ENCODE assay signal across 32 cellular contexts in the genomic region with DNA sequence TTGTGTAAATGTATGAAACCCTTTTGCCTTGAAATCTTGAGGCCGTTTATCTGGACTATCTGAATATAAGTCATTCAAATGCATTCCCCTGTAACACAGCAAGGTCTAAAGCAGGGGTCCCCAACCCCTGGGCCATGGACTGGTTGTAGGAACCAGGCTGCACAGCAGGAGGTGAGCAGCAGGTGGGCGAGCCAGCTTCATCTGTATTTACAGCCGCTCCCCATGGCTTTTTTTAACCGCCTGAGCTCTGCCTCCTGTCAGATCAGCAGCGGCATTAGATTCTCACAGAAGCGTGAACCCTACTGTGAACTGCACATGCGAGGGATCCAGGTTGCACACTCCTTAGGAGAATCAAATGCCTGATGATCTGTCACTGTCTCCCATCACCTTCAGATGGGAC. TPM values are rescaled to one million over a fixed set of nuclear protein-coding genes. Genes with fewer than 3 reads are reported as not detected.
"Had no signal": no experiment of that assay in that cellular context is flagged by ENCODE, and none has a peak within 500 bp of the region (broad histone marks: within the 10 kb centered on the region; RNA-seq: fewer than 3 reads in every experiment).

No MANE protein-coding gene starts in this region.

- H3K27ac ChIP-seq: adrenal gland, body of pancreas, esophagus muscularis mucosa, foreskin keratinocyte, gastrocnemius medialis, heart right ventricle, hepatocyte had no signal

- H3K9me3 ChIP-seq: adrenal gland, body of pancreas, esophagus muscularis mucosa, gastrocnemius medialis, heart right ventricle had no signal

- H3K4me1 ChIP-seq: adrenal gland, body of pancreas, esophagus muscularis mucosa, foreskin keratinocyte, gastrocnemius medialis, heart right ventricle had no signal

- H3K36me3 ChIP-seq: adrenal gland, esophagus muscularis mucosa, gastrocnemius medialis, heart right ventricle had no signal

- H3K4me3 ChIP-seq: adrenal gland, body of pancreas, esophagus muscularis mucosa, gastrocnemius medialis, heart right ventricle, hepatocyte had no signal

- H3K27me3 ChIP-seq: adrenal gland, body of pancreas, gastrocnemius medialis, heart right ventricle, hepatocyte had no signal

- DNase-seq: activated B cell treated with CpG ODN at 0.5 μM for 24 hours; activated CD4-positive, alpha-beta memory T cell treated with anti-CD3 and anti-CD28 coated beads for 36 hours; activated CD4-positive, alpha-beta T cell treated with anti-CD3 and anti-CD28 coated beads for 36 hours; activated CD4-positive, alpha-beta T cell treated with anti-CD3 and anti-CD28 coated beads, Interleukin-2, amount 10 ng/mL, durations not matched to agents 24 days and 14 days; activated CD4-positive, CD25-positive, alpha-beta regulatory T cell treated with anti-CD3 and anti-CD28 coated beads, Interleukin-2, amount 50 U/mL, for 72 hours; activated CD8-positive, alpha-beta memory T cell treated with anti-CD3 and anti-CD28 coated beads, Interleukin-2, amount 10 ng/mL, durations not matched to agents 7 days and 5 days; activated CD8-positive, alpha-beta memory T cell treated with anti-CD3 and anti-CD28 coated beads, Interleukin-2, amount 50 U/mL, for 4 hours; activated CD8-positive, alpha-beta T cell treated with anti-CD3 and anti-CD28 coated beads, Interleukin-2, amount 10 ng/mL, durations not matched to agents 7 days and 5 days; activated effector memory CD4-positive, alpha-beta T cell treated with anti-CD3 and anti-CD28 coated beads, Interleukin-2, amount 50 U/mL, for 16 hours; activated naive CD4-positive, alpha-beta T cell treated with anti-CD3 and anti-CD28 coated beads for 36 hours; activated naive CD8-positive, alpha-beta T cell treated with anti-CD3 and anti-CD28 coated beads for 36 hours; activated naive CD8-positive, alpha-beta T cell treated with anti-CD3 and anti-CD28 coated beads, Interleukin-2, amount 50 U/mL, for 24 hours; activated T-cell treated with anti-CD3 and anti-CD28 coated beads, Interleukin-2, amount 50 U/mL, for 1 hour; activated T-cell treated with anti-CD3 and anti-CD28 coated beads, Interleukin-2, amount 50 U/mL, for 48 hours; adrenal gland; amygdala; aorta; body of pancreas; cortex of kidney; dermis blood vessel endothelial cell; effector CD4-positive, alpha-beta T cell; effector memory CD8-positive, alpha-beta T cell; erythroblast; foreskin keratinocyte; gastrocnemius medialis; glutamatergic neuron; heart right ventricle had no signal

- H2AFZ ChIP-seq: hepatocyte had no signal

- H3K4me2 ChIP-seq: hepatocyte had no signal

- FAIRE-seq: colon had no signal

- H3K79me2 ChIP-seq: hepatocyte had no signal

RNA-seq across cellular contexts. Expression of a gene that starts 24.1 kb away (rescaled TPM):
- total RNA-seq: activated B cell treated with CpG ODN at 0.5 μM for 24 hours; activated CD4-positive, alpha-beta memory T cell treated with anti-CD3 and anti-CD28 coated beads for 36 hours; activated CD4-positive, alpha-beta T cell treated with anti-CD3 and anti-CD28 coated beads for 36 hours; activated CD4-positive, alpha-beta T cell treated with anti-CD3 and anti-CD28 coated beads, Interleukin-2, amount 10 ng/mL, durations not matched to agents 24 days and 14 days; activated CD8-positive, alpha-beta T cell treated with anti-CD3 and anti-CD28 coated beads, Interleukin-2, amount 10 ng/mL, durations not matched to agents 7 days and 5 days; activated naive CD4-positive, alpha-beta T cell treated with anti-CD3 and anti-CD28 coated beads for 36 hours; activated naive CD8-positive, alpha-beta T cell treated with anti-CD3 and anti-CD28 coated beads for 36 hours; activated T-helper 1 cell treated with anti-CD3 and anti-CD28 coated beads, Interleukin-12 subunit alpha, Interleukin-12 subunit beta, Interleukin-2, Interleukin-4 antibody, amounts not matched to agents 30 ng/mL and 10 ng/mL and 1 ng/mL, durations not matched to agents 14 hours and 24 hours and 36 hours; aorta; body of pancreas; chondrocyte; dermis blood vessel endothelial cell had no signal
- polyA plus RNA-seq: aorta had no signal
